21 cellular contexts compared by ENCODE assay signal in the genomic region with DNA sequence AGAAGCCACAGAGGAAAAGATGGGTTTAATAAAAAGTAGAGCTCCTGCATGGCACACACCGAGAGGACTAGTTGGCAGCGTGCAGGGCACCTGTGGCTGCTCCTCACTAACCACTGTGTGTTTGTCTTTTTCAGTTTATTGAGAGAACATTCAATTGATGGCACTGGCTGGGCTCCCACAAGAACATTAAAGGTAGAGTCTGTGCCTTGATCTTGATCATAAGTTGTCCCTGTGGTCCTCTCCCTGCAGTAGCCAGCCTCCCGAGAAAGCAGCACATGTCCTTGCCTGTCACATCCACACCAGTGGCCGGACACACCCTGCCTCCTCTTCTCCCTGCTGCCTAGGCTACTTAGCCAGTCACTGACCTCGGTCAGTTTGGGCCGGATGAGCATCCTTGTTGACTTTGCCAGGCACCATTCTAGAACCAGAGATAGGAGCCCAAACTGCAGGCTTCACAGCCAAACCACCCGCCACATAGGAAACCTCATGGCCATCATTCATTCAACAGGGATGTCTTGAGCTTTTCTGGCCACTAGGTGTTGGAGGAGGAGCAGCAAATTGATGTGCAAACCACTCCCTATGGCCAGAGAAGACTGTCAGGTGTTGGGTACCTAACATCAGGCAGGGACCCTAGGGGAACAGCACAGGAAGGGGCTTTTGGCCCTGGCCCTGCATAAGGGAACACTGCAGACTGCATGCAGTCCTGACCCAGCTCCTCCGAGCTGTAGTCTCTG. TPM values are rescaled to one million over a fixed set of nuclear protein-coding genes. Genes with fewer than 3 reads are reported as not detected.
A peak's percentile ranks its signal among the peaks of the same experiment; 100 is the strongest.
DNase-seq lines count a peak whose midpoint lies in the region; TF ChIP-seq lines count a peak whose summit lies in the region.
"Had no signal": no experiment of that assay in that cellular context is flagged by ENCODE, and none has a peak within 500 bp of the region (broad histone marks: within the 10 kb centered on the region; RNA-seq: fewer than 3 reads in every experiment).

No MANE protein-coding gene starts in this region.

- H3K9me3 Mint-ChIP-seq in activated T-cell treated with anti-CD3 and anti-CD28 coated beads, Interleukin-2, amount 50 U/mL, for 24 hours: no peaks in the 10 kb centered on the region
- H3K9me3 Mint-ChIP-seq in activated CD4-positive, alpha-beta memory T cell treated with anti-CD3 and anti-CD28 coated beads for 36 hours: no peaks in the 10 kb centered on the region
- H3K9me3 Mint-ChIP-seq: activated naive CD8-positive, alpha-beta T cell treated with anti-CD3 and anti-CD28 coated beads for 36 hours had no signal

- peaks cover 5% of the 10 kb centered on the region for H3K4me1 Mint-ChIP-seq in activated T-cell treated with anti-CD3 and anti-CD28 coated beads, Interleukin-2, amount 50 U/mL, for 24 hours (ENCODE audit: low read depth)
- peaks cover under 1% of the 10 kb centered on the region for H3K4me1 Mint-ChIP-seq in activated CD4-positive, alpha-beta memory T cell treated with anti-CD3 and anti-CD28 coated beads for 36 hours (ENCODE audit: low read depth)

- H3K4me3 Mint-ChIP-seq in activated T-cell treated with anti-CD3 and anti-CD28 coated beads, Interleukin-2, amount 50 U/mL, for 24 hours: no peak overlapping the region
- no peak overlapping the region for H3K4me3 Mint-ChIP-seq in activated CD4-positive, alpha-beta memory T cell treated with anti-CD3 and anti-CD28 coated beads for 36 hours
- H3K4me3 Mint-ChIP-seq: activated naive CD8-positive, alpha-beta T cell treated with anti-CD3 and anti-CD28 coated beads for 36 hours had no signal

- H3K4me1 ChIP-seq in colonic mucosa: no peaks in the 10 kb centered on the region

- CTCF ChIA-PET in RWPE1 (lab: Yijun Ruan, JAX): interaction anchor here (0.6 kb wide), 1 partner anchor 161 kb away, joined by 3 read pairs; no protein-coding TSS in a partner anchor
- CTCF ChIA-PET in activated CD4-positive, alpha-beta memory T cell treated with anti-CD3 and anti-CD28 coated beads for 36 hours (lab: Charles Lee): no interaction called here

- intact Hi-C loops in colonic mucosa (cut with DNase I): no loop called here
- intact Hi-C loops in activated CD4-positive, alpha-beta memory T cell treated with anti-CD3 and anti-CD28 coated beads for 36 hours (cut with micrococcal nuclease): no loop called here

- TF ChIP-seq CTCF in RWPE1 (conservative IDR thresholded peaks at IDR 0.05; ENCODE audit: low read depth) (no peak), colonic mucosa (IDR thresholded peaks at IDR 0.05) (no peak)

- no peaks in the 10 kb centered on the region for H3K27me3 ChIP-seq in colonic mucosa
- H3K27me3 ChIP-seq: thyroid gland had no signal

- H3K27ac Mint-ChIP-seq in activated T-cell treated with anti-CD3 and anti-CD28 coated beads, Interleukin-2, amount 50 U/mL, for 24 hours: peak overlapping the region; percentile 32
- H3K27ac Mint-ChIP-seq in activated CD4-positive, alpha-beta memory T cell treated with anti-CD3 and anti-CD28 coated beads for 36 hours: no peak overlapping the region
- H3K27ac Mint-ChIP-seq: activated naive CD8-positive, alpha-beta T cell treated with anti-CD3 and anti-CD28 coated beads for 36 hours had no signal

- H3K9ac ChIP-seq in colonic mucosa (ENCODE audit: low read depth in 2 of 2, low read length in 2 of 2): no peak overlapping the region

- H3K36me3 ChIP-seq in colonic mucosa: peaks cover 14% of the 10 kb centered on the region

- POLR2A ChIA-PET in RWPE1 (lab: Yijun Ruan, JAX; ENCODE audit: low non-redundant PET): no interaction called here
- POLR2A ChIA-PET in activated CD4-positive, alpha-beta memory T cell treated with anti-CD3 and anti-CD28 coated beads for 36 hours (lab: Charles Lee): no interaction called here

- DNase-seq in activated T-cell treated with anti-CD3 and anti-CD28 coated beads, Interleukin-2, amount 50 U/mL, for 24 hours: no peak
- DNase-seq in activated T-cell treated with anti-CD3 and anti-CD28 coated beads, Interleukin-2, amount 50 U/mL, for 1 hour: no peak
- DNase-seq in RWPE1 (ENCODE audit: low spot score) (no peak), iPS-NIHi7 (ENCODE audit: extremely low spot score) (peak; percentile 34), colonic mucosa (no peak), AG08395 (ENCODE audit: low spot score) (no peak)
- no peak for DNase-seq in activated CD4-positive, CD25-positive, alpha-beta regulatory T cell treated with anti-CD3 and anti-CD28 coated beads, Interleukin-2, amount 50 U/mL, for 72 hours
- DNase-seq in activated CD4-positive, alpha-beta memory T cell treated with anti-CD3 and anti-CD28 coated beads for 36 hours: no peak
- DNase-seq: activated CD4-positive, alpha-beta T cell treated with anti-CD3 and anti-CD28 coated beads for 1 hour; activated naive CD8-positive, alpha-beta T cell treated with anti-CD3 and anti-CD28 coated beads for 36 hours; DMS79 treated with DMSO at 0.1 percent for 48 hours; effector CD4-positive, alpha-beta T cell; HCEC 1CT; KBM-7; MV-4-11; NCI-H1930; NCI-H748 treated with DMSO at 0.1 percent for 48 hours; SHP77; stimulated activated naive CD4-positive, alpha-beta T cell treated with Interleukin-2 at 50 U/mL for 16 hours; thyroid gland had no signal

- no peak overlapping the region for H3K4me3 ChIP-seq in colonic mucosa
- H3K4me3 ChIP-seq: smooth muscle cell, thyroid gland had no signal

- H3K9me3 ChIP-seq in colonic mucosa: no peaks in the 10 kb centered on the region
- H3K9me3 ChIP-seq: thyroid gland had no signal

- H3K27me3 Mint-ChIP-seq in activated T-cell treated with anti-CD3 and anti-CD28 coated beads, Interleukin-2, amount 50 U/mL, for 24 hours: no peaks in the 10 kb centered on the region
- no peaks in the 10 kb centered on the region for H3K27me3 Mint-ChIP-seq in activated CD4-positive, alpha-beta memory T cell treated with anti-CD3 and anti-CD28 coated beads for 36 hours
- H3K27me3 Mint-ChIP-seq: activated naive CD8-positive, alpha-beta T cell treated with anti-CD3 and anti-CD28 coated beads for 36 hours had no signal

- peaks cover 92% of the 10 kb centered on the region for H3K36me3 Mint-ChIP-seq in activated T-cell treated with anti-CD3 and anti-CD28 coated beads, Interleukin-2, amount 50 U/mL, for 24 hours (ENCODE audit: low read depth)
- H3K36me3 Mint-ChIP-seq in activated CD4-positive, alpha-beta memory T cell treated with anti-CD3 and anti-CD28 coated beads for 36 hours: peaks cover 32% of the 10 kb centered on the region

- H3K27ac ChIP-seq in RWPE1 (peak overlapping the region; percentile 54), colonic mucosa (no peak overlapping the region)
- H3K27ac ChIP-seq: thyroid gland had no signal

RNA-seq across cellular contexts. Expression of gene SCLY, which starts 30.2 kb away (rescaled TPM):
- total RNA-seq in colonic mucosa: 10 to 100 TPM; 10.2 to 36.9 TPM
- 10 to 100 TPM; 47.9 to 51.8 TPM for total RNA-seq in activated CD4-positive, alpha-beta memory T cell treated with anti-CD3 and anti-CD28 coated beads for 36 hours
